1 cellular context compared by ENCODE assay signal in the genomic region with DNA sequence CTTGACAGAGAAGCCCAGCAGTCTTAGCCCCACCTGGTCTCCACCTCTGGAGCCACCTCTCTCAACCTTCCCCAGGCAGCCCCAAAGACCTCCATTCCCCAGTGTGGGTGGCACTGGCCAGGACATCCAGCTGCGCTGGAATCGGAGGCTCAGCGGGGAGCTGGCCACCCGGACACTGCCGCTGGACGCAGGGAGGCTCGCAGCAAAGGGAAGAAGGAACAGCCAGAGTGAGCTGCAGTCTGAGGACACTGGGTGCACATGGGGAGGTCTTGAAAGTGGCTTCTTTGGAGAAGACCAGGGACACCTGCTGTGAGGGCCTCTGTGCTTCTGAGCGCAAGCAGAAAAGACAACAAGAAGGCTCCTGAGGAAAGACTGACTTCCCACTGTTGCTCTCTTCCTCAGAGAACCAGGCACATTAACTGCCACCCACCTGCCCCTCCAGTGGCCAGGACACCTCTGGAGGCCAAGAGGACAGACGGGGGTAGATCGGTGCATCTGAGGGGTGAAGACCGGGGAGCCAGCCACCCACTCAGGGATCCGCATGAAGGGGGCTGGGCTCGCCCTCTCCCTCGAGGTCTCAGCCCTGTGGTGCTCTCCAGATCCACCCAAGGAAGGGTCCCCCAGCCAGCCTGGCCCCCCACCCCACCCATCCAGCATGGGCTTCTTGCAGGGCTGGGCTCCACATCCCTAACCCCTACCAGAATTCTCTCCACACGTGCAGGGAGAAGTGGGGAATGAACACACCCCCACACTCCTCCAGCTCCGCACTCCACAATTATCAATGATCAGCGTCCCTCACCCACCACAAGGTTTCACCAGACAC.
TF ChIP-seq lines count a peak whose summit lies in the region.

No MANE protein-coding gene starts in this region.

TF ChIP-seq in HepG2, 621 proteins besides CTCF, POLR2A, EP300 and RAD21:
- no peak for TF ChIP-seq ELF4 (CRISPR knock-in tag; IDR thresholded peaks at IDR 0.05; ENCODE audit: borderline replicate concordance)
- no peak for TF ChIP-seq ZNF781 (CRISPR knock-in tag; IDR thresholded peaks at IDR 0.05; ENCODE audit: borderline replicate concordance, not compliant biosample characterization)
- TF ChIP-seq, protein P1, sequence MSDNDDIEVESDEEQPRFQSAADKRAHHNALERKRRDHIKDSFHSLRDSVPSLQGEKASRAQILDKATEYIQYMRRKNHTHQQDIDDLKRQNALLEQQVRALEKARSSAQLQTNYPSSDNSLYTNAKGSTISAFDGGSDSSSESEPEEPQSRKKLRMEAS (IDR thresholded peaks at IDR 0.05), result no peak
- TF ChIP-seq ZNF496 (CRISPR knock-in tag; IDR thresholded peaks at IDR 0.05; ENCODE audit: insufficient replicate concordance), result no peak
- TF ChIP-seq ZMYM3 (CRISPR knock-in tag; IDR thresholded peaks at IDR 0.05), result no peak
- TF ChIP-seq ZNF333 (CRISPR knock-in tag; IDR thresholded peaks at IDR 0.05; ENCODE audit: borderline replicate concordance), result no peak
- TF ChIP-seq, protein P2, sequence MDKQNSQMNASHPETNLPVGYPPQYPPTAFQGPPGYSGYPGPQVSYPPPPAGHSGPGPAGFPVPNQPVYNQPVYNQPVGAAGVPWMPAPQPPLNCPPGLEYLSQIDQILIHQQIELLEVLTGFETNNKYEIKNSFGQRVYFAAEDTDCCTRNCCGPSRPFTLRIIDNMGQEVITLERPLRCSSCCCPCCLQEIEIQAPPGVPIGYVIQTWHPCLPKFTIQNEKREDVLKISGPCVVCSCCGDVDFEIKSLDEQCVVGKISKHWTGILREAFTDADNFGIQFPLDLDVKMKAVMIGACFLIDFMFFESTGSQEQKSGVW (CRISPR knock-in tag; IDR thresholded peaks at IDR 0.05; ENCODE audit: borderline replicate concordance), result no peak
- no peak for TF ChIP-seq ZNF337 (CRISPR knock-in tag; IDR thresholded peaks at IDR 0.05; ENCODE audit: borderline replicate concordance, low read depth)
- TF ChIP-seq ZNF383 (CRISPR knock-in tag; IDR thresholded peaks at IDR 0.05; ENCODE audit: borderline replicate concordance), result no peak
- TF ChIP-seq DMAP1 (CRISPR knock-in tag; IDR thresholded peaks at IDR 0.05), result no peak
- TF ChIP-seq HNRNPUL1 (IDR thresholded peaks at IDR 0.05; ENCODE audit: low read depth, low read length), result no peak
- no peak for TF ChIP-seq NONO (IDR thresholded peaks at IDR 0.05)
- no peak for TF ChIP-seq NONO (CRISPR knock-in tag; conservative IDR thresholded peaks at IDR 0.05)
- TF ChIP-seq SNAPC2 (CRISPR knock-in tag; IDR thresholded peaks at IDR 0.05), result no peak
- TF ChIP-seq NFE2L1 (CRISPR knock-in tag; IDR thresholded peaks at IDR 0.05; ENCODE audit: borderline replicate concordance), result no peak
- TF ChIP-seq NBN (conservative IDR thresholded peaks at IDR 0.05), result no peak
- no peak for TF ChIP-seq ZBTB8A (CRISPR knock-in tag; IDR thresholded peaks at IDR 0.05; ENCODE audit: borderline replicate concordance, low read depth)
